In genomic region chr14:92400579-92401444, GRCh38 we compare ENCODE assay signal across 10 cellular contexts.
DNase-seq lines count a peak whose midpoint lies in the region; ATAC-seq and TF ChIP-seq lines count a peak whose summit lies in the region.
"Had no signal": no experiment of that assay in that cellular context is flagged by ENCODE, and none has a peak within 500 bp of the region (broad histone marks: within the 10 kb centered on the region; RNA-seq: fewer than 3 reads in every experiment).

No MANE protein-coding gene starts in this region.

- no peak for TF ChIP-seq CTCF in DOHH2 (IDR thresholded peaks at IDR 0.05; ENCODE audit: low read depth, low read length, poor library complexity, severe bottlenecking)

- no peaks in the 10 kb centered on the region for H3K4me1 Mint-ChIP-seq in effector memory CD8-positive, alpha-beta T cell (ENCODE audit: low read depth in 2 of 2)
- H3K4me1 Mint-ChIP-seq in CD4-positive, alpha-beta memory T cell, result no peaks in the 10 kb centered on the region

- H3K27me3 ChIP-seq in DOHH2 (ENCODE audit: control insufficient read depth, low read length) (peaks cover 9% of the 10 kb centered on the region), aorta (ENCODE audit: control insufficient read depth in 1 of 2, insufficient read depth in 2 of 2, low read length in 1 of 2) (no peaks in the 10 kb centered on the region)
- H3K27me3 ChIP-seq in CD4-positive, alpha-beta memory T cell (ENCODE audit: insufficient read depth, low read length), result peaks cover 4% of the 10 kb centered on the region
- H3K27me3 ChIP-seq: BLaER1 had no signal

- H3K9me2 ChIP-seq in DOHH2 (replicated peaks; ENCODE audit: control insufficient read depth, low read length), result no peaks in the 10 kb centered on the region

- no peaks in the 10 kb centered on the region for H3K9me3 Mint-ChIP-seq in effector memory CD8-positive, alpha-beta T cell
- H3K9me3 Mint-ChIP-seq in CD4-positive, alpha-beta memory T cell, result peaks cover 0 to 5% (median 3%) of the 10 kb centered on the region in 8 donors

- H3K4me3 ChIP-seq in DOHH2 (ENCODE audit: low read length) (peak overlapping the region; percentile 30), aorta (ENCODE audit: low read length in 2 of 2) (no peak overlapping the region)
- H3K4me3 ChIP-seq in CD4-positive, alpha-beta memory T cell (ENCODE audit: low read length in 2 of 2), result no peak overlapping the region
- H3K4me3 ChIP-seq: BLaER1 had no signal

- CTCF ChIA-PET in CD4-positive, alpha-beta memory T cell (lab: Charles Lee; ENCODE audit: partially characterized antibody), result no interaction called here

- no peaks in the 10 kb centered on the region for H3F3A ChIP-seq in DOHH2 (ENCODE audit: control insufficient read depth, insufficient read depth)

- intact Hi-C loops in CD4-positive, alpha-beta memory T cell (cut with micrococcal nuclease), result no loop called here
- intact Hi-C loops in aorta (cut with DNase I), result no loop called here

- peaks cover 11 to 32% of the 10 kb centered on the region in 2 donors for H3K27me3 Mint-ChIP-seq in effector memory CD8-positive, alpha-beta T cell
- peaks cover 5 to 10% of the 10 kb centered on the region in 2 donors for H3K27me3 Mint-ChIP-seq in CD4-positive, alpha-beta memory T cell

- H3K79me2 ChIP-seq in DOHH2 (ENCODE audit: control insufficient read depth, low read length), result no peaks in the 10 kb centered on the region

- no peaks in the 10 kb centered on the region for H3K36me3 Mint-ChIP-seq in effector memory CD8-positive, alpha-beta T cell (ENCODE audit: insufficient read depth)
- H3K36me3 Mint-ChIP-seq in CD4-positive, alpha-beta memory T cell, result no peaks in the 10 kb centered on the region

- H3K27ac Mint-ChIP-seq in effector memory CD8-positive, alpha-beta T cell, result no peak overlapping the region
- no peak overlapping the region for H3K27ac Mint-ChIP-seq in CD4-positive, alpha-beta memory T cell
- H3K27ac Mint-ChIP-seq: H9 had no signal

- 88 to 92% methylated on average over 7 of the region's 7 CpGs for WGBS in aorta, 2 donors

- POLR2A ChIA-PET in CD4-positive, alpha-beta memory T cell (lab: Charles Lee; ENCODE audit: partially characterized antibody), result no interaction called here

- H3K36me3 ChIP-seq in DOHH2 (ENCODE audit: control insufficient read depth, low read length) (no peaks in the 10 kb centered on the region), aorta (ENCODE audit: control insufficient read depth in 1 of 2, insufficient read depth in 2 of 2, low read length in 1 of 2) (no peaks in the 10 kb centered on the region)
- H3K36me3 ChIP-seq in CD4-positive, alpha-beta memory T cell (ENCODE audit: insufficient read depth, low read length), result no peaks in the 10 kb centered on the region
- H3K36me3 ChIP-seq: BLaER1 had no signal

- no peak overlapping the region for H3K4me3 Mint-ChIP-seq in effector memory CD8-positive, alpha-beta T cell
- no peak overlapping the region for H3K4me3 Mint-ChIP-seq in CD4-positive, alpha-beta memory T cell
- H3K4me3 Mint-ChIP-seq: H9 had no signal

- H4K20me1 ChIP-seq in DOHH2 (ENCODE audit: control insufficient read depth, insufficient read depth, low read depth, low read length), result no peaks in the 10 kb centered on the region
- H4K20me1 ChIP-seq: BLaER1 had no signal

- no peak for DNase-seq in effector memory CD8-positive, alpha-beta T cell
- no peak for DNase-seq in activated effector memory CD4-positive, alpha-beta T cell treated with anti-CD3 and anti-CD28 coated beads, Interleukin-2, amount 50 U/mL, for 16 hours
- DNase-seq in CD4-positive, alpha-beta memory T cell, result no peak
- DNase-seq in mesenteric fat pad (ENCODE audit: low spot score), result no peak
- DNase-seq in aorta, result no peak
- DNase-seq: H9 had no signal

- peak overlapping the region; percentile 49 for H3K4me2 ChIP-seq in DOHH2 (ENCODE audit: low read length)
- H3K4me2 ChIP-seq: BLaER1 had no signal

- H3K9me3 ChIP-seq in DOHH2 (ENCODE audit: control insufficient read depth, insufficient read depth, low read length) (peaks cover 10% of the 10 kb centered on the region), aorta (ENCODE audit: control insufficient read depth, low read length) (no peaks in the 10 kb centered on the region)
- H3K9me3 ChIP-seq in CD4-positive, alpha-beta memory T cell (ENCODE audit: control insufficient read depth in 1 of 2, low read length in 2 of 2), result no peaks in the 10 kb centered on the region

- peak overlapping the region; percentile 12 for H3K27ac ChIP-seq in DOHH2 (ENCODE audit: low read depth, low read length)
- no peak overlapping the region for H3K27ac ChIP-seq in CD4-positive, alpha-beta memory T cell (ENCODE audit: low read depth, low read length)
- no peak overlapping the region for H3K27ac ChIP-seq in aorta (ENCODE audit: low read depth in 1 of 2, low read length in 2 of 2)
- H3K27ac ChIP-seq: BLaER1 had no signal

- peak; percentile 81 for ATAC-seq in GM21390 (IDR thresholded peaks at IDR 0.05; ENCODE audit: unreplicated experiment)
- peak; percentile 69 for ATAC-seq in HG03354 (IDR thresholded peaks at IDR 0.05; ENCODE audit: poor library complexity, severe bottlenecking, unreplicated experiment)
- peak; percentile 21 for ATAC-seq in effector memory CD8-positive, alpha-beta T cell (replicated peaks)
- no peak for ATAC-seq in aorta (ENCODE audit: low FRiP score)

- H3K4me1 ChIP-seq in DOHH2 (ENCODE audit: control insufficient read depth, low read length) (peaks cover 15% of the 10 kb centered on the region), aorta (ENCODE audit: control insufficient read depth in 1 of 2, insufficient read depth in 2 of 2, low read length in 2 of 2) (peaks cover 0 to 2% of the 10 kb centered on the region in 2 donors)
- no peaks in the 10 kb centered on the region for H3K4me1 ChIP-seq in CD4-positive, alpha-beta memory T cell (ENCODE audit: insufficient read depth, low read length)
- H3K4me1 ChIP-seq: BLaER1 had no signal
